In genomic region chr15:53260647-53261046, GRCh38 we compare ENCODE assay signal across 11 cellular contexts.
"Had no signal": no experiment of that assay in that cellular context is flagged by ENCODE, and none has a peak within 500 bp of the region (broad histone marks: within the 10 kb centered on the region; RNA-seq: fewer than 3 reads in every experiment).

No MANE protein-coding gene starts in this region.

- H2AFZ ChIP-seq: GM23248, GM23338 had no signal

- H3K36me3 ChIP-seq: HAP-1 had no signal

- H3K4me2 ChIP-seq: GM23338 had no signal

- FAIRE-seq: H1, H54 had no signal

- DNase-seq: GM23248, GOT3, H7, H9, HCEC 1CT, HFFc6 had no signal

- H3K27ac ChIP-seq: GM23248 had no signal

- H3K9me3 ChIP-seq: HAP-1 had no signal

- H3K9ac ChIP-seq: GM23248 had no signal

- H3K4me1 ChIP-seq: HAP-1 had no signal

- H3K4me3 ChIP-seq: GM23248, GM23338, HAP-1 had no signal

- ATAC-seq: GM23338, HCT116 had no signal
